2 cellular contexts compared by ENCODE assay signal in the genomic region with DNA sequence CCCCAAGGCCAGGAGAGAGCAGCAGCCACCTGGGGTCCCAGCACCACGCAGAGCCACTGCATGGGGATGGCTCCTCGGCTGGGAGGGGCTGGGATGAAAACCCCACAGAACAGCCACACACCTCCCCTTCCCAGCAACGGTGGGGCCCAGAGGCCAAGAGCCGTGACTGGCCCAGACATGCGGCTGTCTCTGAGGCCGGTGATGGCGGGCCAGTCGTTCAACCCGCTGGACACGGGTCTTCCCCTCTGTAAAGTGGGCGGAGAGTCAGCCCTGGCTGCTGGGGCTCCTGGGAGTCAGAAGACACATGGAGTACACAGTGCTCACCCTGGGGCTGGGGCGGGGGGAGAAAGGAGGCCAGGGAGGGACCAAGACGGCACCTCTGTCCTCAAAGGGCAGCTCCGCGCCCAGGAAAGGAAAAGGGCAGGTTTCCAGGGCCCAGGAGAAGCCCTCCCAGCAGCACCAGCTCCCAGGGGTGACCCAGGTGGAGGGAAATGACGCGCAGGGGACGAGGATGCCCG.
TF ChIP-seq lines count a peak whose summit lies in the region.

No MANE protein-coding gene starts in this region.

TF ChIP-seq in HEK293, 187 proteins besides CTCF, POLR2A, EP300 and RAD21 (continued from another document):
- TF ChIP-seq, protein P1, sequence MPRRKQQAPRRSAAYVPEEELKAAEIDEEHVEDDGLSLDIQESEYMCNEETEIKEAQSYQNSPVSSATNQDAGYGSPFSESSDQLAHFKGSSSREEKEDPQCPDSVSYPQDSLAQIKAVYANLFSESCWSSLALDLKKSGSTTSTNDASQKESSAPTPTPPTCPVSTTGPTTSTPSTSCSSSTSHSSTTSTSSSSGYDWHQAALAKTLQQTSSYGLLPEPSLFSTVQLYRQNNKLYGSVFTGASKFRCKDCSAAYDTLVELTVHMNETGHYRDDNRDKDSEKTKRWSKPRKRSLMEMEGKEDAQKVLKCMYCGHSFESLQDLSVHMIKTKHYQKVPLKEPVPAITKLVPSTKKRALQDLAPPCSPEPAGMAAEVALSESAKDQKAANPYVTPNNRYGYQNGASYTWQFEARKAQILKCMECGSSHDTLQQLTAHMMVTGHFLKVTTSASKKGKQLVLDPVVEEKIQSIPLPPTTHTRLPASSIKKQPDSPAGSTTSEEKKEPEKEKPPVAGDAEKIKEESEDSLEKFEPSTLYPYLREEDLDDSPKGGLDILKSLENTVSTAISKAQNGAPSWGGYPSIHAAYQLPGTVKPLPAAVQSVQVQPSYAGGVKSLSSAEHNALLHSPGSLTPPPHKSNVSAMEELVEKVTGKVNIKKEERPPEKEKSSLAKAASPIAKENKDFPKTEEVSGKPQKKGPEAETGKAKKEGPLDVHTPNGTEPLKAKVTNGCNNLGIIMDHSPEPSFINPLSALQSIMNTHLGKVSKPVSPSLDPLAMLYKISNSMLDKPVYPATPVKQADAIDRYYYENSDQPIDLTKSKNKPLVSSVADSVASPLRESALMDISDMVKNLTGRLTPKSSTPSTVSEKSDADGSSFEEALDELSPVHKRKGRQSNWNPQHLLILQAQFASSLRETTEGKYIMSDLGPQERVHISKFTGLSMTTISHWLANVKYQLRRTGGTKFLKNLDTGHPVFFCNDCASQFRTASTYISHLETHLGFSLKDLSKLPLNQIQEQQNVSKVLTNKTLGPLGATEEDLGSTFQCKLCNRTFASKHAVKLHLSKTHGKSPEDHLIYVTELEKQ (tag by site-specific recombination; IDR thresholded peaks at IDR 0.05; ENCODE audit: borderline replicate concordance) = no peak
- TF ChIP-seq ZNF341 (tag by site-specific recombination; IDR thresholded peaks at IDR 0.05; ENCODE audit: low read depth) (peak; percentile 82), SP7 (tag by site-specific recombination; IDR thresholded peaks at IDR 0.05) (peak; percentile 23; the same call in 1 of the 2 replicates), ZNF223 (tag by site-specific recombination; IDR thresholded peaks at IDR 0.05) (0 out of 2 replicates have a peak, but pooled peaks have one; percentile 27), SP2 (tag by site-specific recombination; IDR thresholded peaks at IDR 0.05) (peak; percentile 36; the same call in 1 of the 2 replicates), ZBTB8A (tag by site-specific recombination; IDR thresholded peaks at IDR 0.05) (peak; percentile 66), ZFP69B (tag by site-specific recombination; IDR thresholded peaks at IDR 0.05) (peak; percentile 72)
- TF ChIP-seq, protein P2, sequence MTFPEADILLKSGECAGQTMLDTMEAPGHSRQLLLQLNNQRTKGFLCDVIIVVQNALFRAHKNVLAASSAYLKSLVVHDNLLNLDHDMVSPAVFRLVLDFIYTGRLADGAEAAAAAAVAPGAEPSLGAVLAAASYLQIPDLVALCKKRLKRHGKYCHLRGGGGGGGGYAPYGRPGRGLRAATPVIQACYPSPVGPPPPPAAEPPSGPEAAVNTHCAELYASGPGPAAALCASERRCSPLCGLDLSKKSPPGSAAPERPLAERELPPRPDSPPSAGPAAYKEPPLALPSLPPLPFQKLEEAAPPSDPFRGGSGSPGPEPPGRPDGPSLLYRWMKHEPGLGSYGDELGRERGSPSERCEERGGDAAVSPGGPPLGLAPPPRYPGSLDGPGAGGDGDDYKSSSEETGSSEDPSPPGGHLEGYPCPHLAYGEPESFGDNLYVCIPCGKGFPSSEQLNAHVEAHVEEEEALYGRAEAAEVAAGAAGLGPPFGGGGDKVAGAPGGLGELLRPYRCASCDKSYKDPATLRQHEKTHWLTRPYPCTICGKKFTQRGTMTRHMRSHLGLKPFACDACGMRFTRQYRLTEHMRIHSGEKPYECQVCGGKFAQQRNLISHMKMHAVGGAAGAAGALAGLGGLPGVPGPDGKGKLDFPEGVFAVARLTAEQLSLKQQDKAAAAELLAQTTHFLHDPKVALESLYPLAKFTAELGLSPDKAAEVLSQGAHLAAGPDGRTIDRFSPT (tag by site-specific recombination; IDR thresholded peaks at IDR 0.05) = peak; percentile 43; the same call in 1 of the 2 replicates
- TF ChIP-seq, protein P3, sequence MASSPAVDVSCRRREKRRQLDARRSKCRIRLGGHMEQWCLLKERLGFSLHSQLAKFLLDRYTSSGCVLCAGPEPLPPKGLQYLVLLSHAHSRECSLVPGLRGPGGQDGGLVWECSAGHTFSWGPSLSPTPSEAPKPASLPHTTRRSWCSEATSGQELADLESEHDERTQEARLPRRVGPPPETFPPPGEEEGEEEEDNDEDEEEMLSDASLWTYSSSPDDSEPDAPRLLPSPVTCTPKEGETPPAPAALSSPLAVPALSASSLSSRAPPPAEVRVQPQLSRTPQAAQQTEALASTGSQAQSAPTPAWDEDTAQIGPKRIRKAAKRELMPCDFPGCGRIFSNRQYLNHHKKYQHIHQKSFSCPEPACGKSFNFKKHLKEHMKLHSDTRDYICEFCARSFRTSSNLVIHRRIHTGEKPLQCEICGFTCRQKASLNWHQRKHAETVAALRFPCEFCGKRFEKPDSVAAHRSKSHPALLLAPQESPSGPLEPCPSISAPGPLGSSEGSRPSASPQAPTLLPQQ (tag by site-specific recombination; IDR thresholded peaks at IDR 0.05) = peak; percentile 70; the same call in 1 of the 2 replicates

TF ChIP-seq in WTC11, 78 proteins besides CTCF, POLR2A, EP300 and RAD21 (continued from another document):
- TF ChIP-seq, protein P4, sequence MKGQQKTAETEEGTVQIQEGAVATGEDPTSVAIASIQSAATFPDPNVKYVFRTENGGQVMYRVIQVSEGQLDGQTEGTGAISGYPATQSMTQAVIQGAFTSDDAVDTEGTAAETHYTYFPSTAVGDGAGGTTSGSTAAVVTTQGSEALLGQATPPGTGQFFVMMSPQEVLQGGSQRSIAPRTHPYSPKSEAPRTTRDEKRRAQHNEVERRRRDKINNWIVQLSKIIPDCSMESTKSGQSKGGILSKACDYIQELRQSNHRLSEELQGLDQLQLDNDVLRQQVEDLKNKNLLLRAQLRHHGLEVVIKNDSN (CRISPR knock-in tag; IDR thresholded peaks at IDR 0.05) = no peak
- TF ChIP-seq, protein P5, sequence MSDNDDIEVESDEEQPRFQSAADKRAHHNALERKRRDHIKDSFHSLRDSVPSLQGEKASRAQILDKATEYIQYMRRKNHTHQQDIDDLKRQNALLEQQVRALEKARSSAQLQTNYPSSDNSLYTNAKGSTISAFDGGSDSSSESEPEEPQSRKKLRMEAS (CRISPR knock-in tag; IDR thresholded peaks at IDR 0.05) = no peak
- TF ChIP-seq GRHL2 (CRISPR knock-in tag; IDR thresholded peaks at IDR 0.05; ENCODE audit: insufficient replicate concordance, severe bottlenecking) = no peak
- TF ChIP-seq, protein P6, sequence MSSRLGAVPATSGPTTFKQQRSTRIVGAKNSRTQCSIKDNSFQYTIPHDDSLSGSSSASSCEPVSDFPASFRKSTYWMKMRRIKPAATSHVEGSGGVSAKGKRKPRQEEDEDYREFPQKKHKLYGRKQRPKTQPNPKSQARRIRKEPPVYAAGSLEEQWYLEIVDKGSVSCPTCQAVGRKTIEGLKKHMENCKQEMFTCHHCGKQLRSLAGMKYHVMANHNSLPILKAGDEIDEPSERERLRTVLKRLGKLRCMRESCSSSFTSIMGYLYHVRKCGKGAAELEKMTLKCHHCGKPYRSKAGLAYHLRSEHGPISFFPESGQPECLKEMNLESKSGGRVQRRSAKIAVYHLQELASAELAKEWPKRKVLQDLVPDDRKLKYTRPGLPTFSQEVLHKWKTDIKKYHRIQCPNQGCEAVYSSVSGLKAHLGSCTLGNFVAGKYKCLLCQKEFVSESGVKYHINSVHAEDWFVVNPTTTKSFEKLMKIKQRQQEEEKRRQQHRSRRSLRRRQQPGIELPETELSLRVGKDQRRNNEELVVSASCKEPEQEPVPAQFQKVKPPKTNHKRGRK (CRISPR knock-in tag; IDR thresholded peaks at IDR 0.05; ENCODE audit: borderline replicate concordance) = no peak
- no peak for TF ChIP-seq FOXJ3 (CRISPR knock-in tag; IDR thresholded peaks at IDR 0.05; ENCODE audit: borderline replicate concordance)
- TF ChIP-seq RELA (CRISPR knock-in tag; IDR thresholded peaks at IDR 0.05; ENCODE audit: borderline replicate concordance) = no peak
- TF ChIP-seq IRF2 (CRISPR knock-in tag; IDR thresholded peaks at IDR 0.05; ENCODE audit: borderline replicate concordance, low read depth) = no peak
- no peak for TF ChIP-seq TEAD1 (CRISPR knock-in tag; IDR thresholded peaks at IDR 0.05)
- TF ChIP-seq, protein P7, sequence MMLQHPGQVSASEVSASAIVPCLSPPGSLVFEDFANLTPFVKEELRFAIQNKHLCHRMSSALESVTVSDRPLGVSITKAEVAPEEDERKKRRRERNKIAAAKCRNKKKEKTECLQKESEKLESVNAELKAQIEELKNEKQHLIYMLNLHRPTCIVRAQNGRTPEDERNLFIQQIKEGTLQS (CRISPR knock-in tag; conservative IDR thresholded peaks at IDR 0.05) = no peak
- no peak for TF ChIP-seq RORB (CRISPR knock-in tag; IDR thresholded peaks at IDR 0.05)
- TF ChIP-seq FOXP1 (CRISPR knock-in tag; IDR thresholded peaks at IDR 0.05; ENCODE audit: borderline replicate concordance) = no peak
